In the genomic region with DNA sequence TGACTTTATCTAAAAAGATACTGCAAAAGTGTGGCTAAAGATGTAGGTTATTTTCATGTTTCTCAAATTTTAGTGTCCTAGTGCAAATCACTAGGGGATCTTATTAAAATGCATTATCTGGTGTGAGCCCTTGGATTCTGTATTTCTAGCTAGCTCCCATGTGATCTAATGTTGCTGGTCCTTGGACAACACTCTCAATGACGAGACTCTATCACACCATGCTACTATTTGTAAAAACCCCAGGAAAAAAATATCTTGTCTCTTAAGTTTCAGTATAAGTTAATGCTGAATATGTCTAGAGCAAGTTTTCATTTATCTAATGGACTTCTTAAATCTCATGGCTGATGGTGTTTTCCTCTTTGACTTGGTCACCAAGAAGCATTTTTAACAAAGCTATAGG, we compare ENCODE assay signal across 21 cellular contexts. TPM values are rescaled to one million over a fixed set of nuclear protein-coding genes. Genes with fewer than 3 reads are reported as not detected.
"Had no signal": no experiment of that assay in that cellular context is flagged by ENCODE, and none has a peak within 500 bp of the region (broad histone marks: within the 10 kb centered on the region; RNA-seq: fewer than 3 reads in every experiment).

No MANE protein-coding gene starts in this region.

- H3K4me3 Mint-ChIP-seq: activated CD4-positive, alpha-beta memory T cell treated with anti-CD3 and anti-CD28 coated beads for 36 hours; activated naive CD4-positive, alpha-beta T cell treated with anti-CD3 and anti-CD28 coated beads, Interleukin-2, amount 10 ng/mL, durations not matched to agents 7 days and 5 days; endodermal cell; nephron progenitor cell; type B pancreatic cell had no signal

- H3K27ac ChIP-seq: cardiac muscle cell, epithelial cell of prostate, lower lobe of right lung, SJCRH30 had no signal

- H3K27ac Mint-ChIP-seq: endodermal cell, nephron progenitor cell, type B pancreatic cell had no signal

- H3K27me3 ChIP-seq: SJCRH30, spleen had no signal

- H3K9me3 Mint-ChIP-seq: activated CD4-positive, alpha-beta memory T cell treated with anti-CD3 and anti-CD28 coated beads for 36 hours; activated naive CD4-positive, alpha-beta T cell treated with anti-CD3 and anti-CD28 coated beads, Interleukin-2, amount 10 ng/mL, durations not matched to agents 7 days and 5 days; endodermal cell; nephron progenitor cell had no signal

- FAIRE-seq: keratinocyte, TTC549 had no signal

- DNase-seq: activated CD4-positive, alpha-beta memory T cell treated with anti-CD3 and anti-CD28 coated beads for 36 hours; activated effector memory CD4-positive, alpha-beta T cell treated with Interleukin-2 at 50 U/mL for 16 hours; activated naive CD4-positive, alpha-beta T cell treated with anti-CD3 and anti-CD28 coated beads, Interleukin-2, amount 10 ng/mL, durations not matched to agents 7 days and 5 days; activated T-cell treated with anti-CD3 and anti-CD28 coated beads, Interleukin-2, amount 50 U/mL, for 1 hour; amygdala; endodermal cell; foreskin fibroblast; glutamatergic neuron; hypothalamus; lower lobe of right lung; nephron progenitor cell; posterior cingulate gyrus; SJCRH30; spleen; stimulated activated CD4-positive, alpha-beta T cell treated with anti-CD3 and anti-CD28 coated beads, Interleukin-4, amount 100 ng/mL, for 4 hours; stimulated activated naive CD4-positive, alpha-beta T cell treated with Interleukin-2 at 50 U/mL for 16 hours had no signal

- H3K4me1 Mint-ChIP-seq: nephron progenitor cell had no signal

- H3K36me3 Mint-ChIP-seq: type B pancreatic cell had no signal

- H3K27me3 Mint-ChIP-seq: activated CD4-positive, alpha-beta memory T cell treated with anti-CD3 and anti-CD28 coated beads for 36 hours; activated naive CD4-positive, alpha-beta T cell treated with anti-CD3 and anti-CD28 coated beads, Interleukin-2, amount 10 ng/mL, durations not matched to agents 7 days and 5 days had no signal

- H3K4me1 ChIP-seq: SJCRH30 had no signal

- H3K9me3 ChIP-seq: lower lobe of right lung, SJCRH30, spleen had no signal

- H3K36me3 ChIP-seq: cardiac muscle cell, lower lobe of right lung, SJCRH30, spleen had no signal

- ATAC-seq: lower lobe of right lung had no signal

- H3K4me3 ChIP-seq: cardiac muscle cell, lower lobe of right lung, SJCRH30, spleen had no signal

RNA-seq across cellular contexts. Expression of a gene that starts 5.8 kb away (rescaled TPM):
- total RNA-seq: cardiac muscle cell had no signal
- polyA plus RNA-seq: cardiac muscle cell had no signal
